19 cellular contexts compared by ENCODE assay signal in genomic region chr4:82748176-82748575, GRCh38. TPM values are rescaled to one million over a fixed set of nuclear protein-coding genes. Genes with fewer than 3 reads are reported as not detected.
DNase-seq lines count a peak whose midpoint lies in the region; ATAC-seq and TF ChIP-seq lines count a peak whose summit lies in the region.
"Had no signal": no experiment of that assay in that cellular context is flagged by ENCODE, and none has a peak within 500 bp of the region (broad histone marks: within the 10 kb centered on the region; RNA-seq: fewer than 3 reads in every experiment).

No MANE protein-coding gene starts in this region.

- no peaks in the 10 kb centered on the region for H3K79me1 ChIP-seq in neuronal stem cell (ENCODE audit: low read depth, low read length)

- H3K9me3 ChIP-seq in neuronal stem cell (replicated peaks in 1 of 2; ENCODE audit: control insufficient read depth in 2 of 2, insufficient read depth in 1 of 2, low read depth in 1 of 2, low read length in 2 of 2) (no peaks in the 10 kb centered on the region), transverse colon (no peaks in the 10 kb centered on the region), OCI-LY7 (ENCODE audit: low read length) (no peaks in the 10 kb centered on the region)
- H3K9me3 ChIP-seq: gastroesophageal sphincter had no signal

- H3K4me3 ChIP-seq in neuronal stem cell (ENCODE audit: low read length in 2 of 2), result no peak overlapping the region
- no peak overlapping the region for H3K4me3 ChIP-seq in transverse colon
- no peak overlapping the region for H3K4me3 ChIP-seq in OCI-LY7 (ENCODE audit: low read depth, low read length, poor library complexity, severe bottlenecking)
- H3K4me3 ChIP-seq: gastroesophageal sphincter had no signal

- no peak for ATAC-seq in GM18858 (IDR thresholded peaks at IDR 0.05; ENCODE audit: unreplicated experiment)
- ATAC-seq: gastroesophageal sphincter had no signal

- H3K27me3 ChIP-seq in neuronal stem cell (ENCODE audit: control insufficient read depth in 3 of 3, insufficient read depth in 3 of 3, low read depth in 1 of 3, low read length in 3 of 3) (no peaks in the 10 kb centered on the region), transverse colon (no peaks in the 10 kb centered on the region)
- H3K27me3 ChIP-seq: gastroesophageal sphincter had no signal

- H3K4me2 ChIP-seq in neuronal stem cell (ENCODE audit: insufficient read depth, low read length, poor library complexity, severe bottlenecking), result no peak overlapping the region
- H3K4me2 ChIP-seq in OCI-LY7 (ENCODE audit: low read length), result no peak overlapping the region

- no peaks in the 10 kb centered on the region for H3K9me2 ChIP-seq in OCI-LY7 (ENCODE audit: insufficient read depth, low read length)

- no peak overlapping the region for H4K91ac ChIP-seq in neuronal stem cell (ENCODE audit: low read depth, low read length, poor library complexity)

- intact Hi-C loops in transverse colon (cut with DNase I; ENCODE audit: low total_unique reads) (no loop called here), OCI-LY7 (cut with micrococcal nuclease; ENCODE audit: unreplicated experiment) (no loop called here)

- no TSS peak for BruUV-seq in OCI-LY7 (replicated peaks; lab: Mats Ljungman, UMichigan)

- no peaks in the 10 kb centered on the region for H3K79me2 ChIP-seq in OCI-LY7 (ENCODE audit: insufficient read depth, low read depth, low read length)

- H3K36me3 ChIP-seq in neuronal stem cell (replicated peaks in 1 of 2; ENCODE audit: control insufficient read depth in 2 of 2, insufficient read depth in 2 of 2, low read length in 2 of 2) (no peaks in the 10 kb centered on the region), transverse colon (no peaks in the 10 kb centered on the region), OCI-LY7 (ENCODE audit: insufficient read depth, low read length) (no peaks in the 10 kb centered on the region)
- H3K36me3 ChIP-seq: gastroesophageal sphincter had no signal

- peak; percentile 26 for DNase-seq in DMS153 treated with DMSO at 0.1 percent for 48 hours (lab: John Stamatoyannopoulos, UW; ENCODE audit: unreplicated experiment)
- peak; percentile 34 for DNase-seq in NCI-H69 (lab: John Stamatoyannopoulos, UW)
- no peak for DNase-seq in epithelial cell of prostate (ENCODE audit: low read depth, low spot score)
- DNase-seq in neuronal stem cell (ENCODE audit: low spot score), result no peak
- no peak for DNase-seq in AG08396 (ENCODE audit: low spot score)
- DNase-seq in transverse colon, result no peak
- no peak for DNase-seq in OCI-LY7 (ENCODE audit: low spot score)
- DNase-seq: activated CD4-positive, alpha-beta T cell treated with anti-CD3 and anti-CD28 coated beads, Interleukin-2, amount 50 U/mL, for 1 hour; activated naive CD8-positive, alpha-beta T cell treated with anti-CD3 and anti-CD28 coated beads for 36 hours; activated T-cell treated with anti-CD3 and anti-CD28 coated beads, Interleukin-2, amount 50 U/mL, for 1 hour; cerebellar nuclear complex; COR-L47; HFFc6; immature natural killer cell; MV-4-11; NCI-H2227 treated with DMSO at 0.1 percent for 48 hours; stimulated activated naive CD4-positive, alpha-beta T cell had no signal

- in situ Hi-C loops in transverse colon (cut with MboI; ENCODE audit: low pct_ligation_motif_present in 1 of 4, low pct_unique_long_range_greater_than_20kb in 1 of 4, low sequenced_read_pairs in 3 of 4), result no loop called here

- no peak overlapping the region for H3K14ac ChIP-seq in neuronal stem cell (ENCODE audit: low read length)

- no peak overlapping the region for H2BK120ac ChIP-seq in neuronal stem cell (ENCODE audit: low read depth, low read length)

- no peak overlapping the region for H3K4ac ChIP-seq in neuronal stem cell (ENCODE audit: low read length)

- H2BK15ac ChIP-seq in neuronal stem cell (ENCODE audit: low read length), result no peak overlapping the region

- H3K9ac ChIP-seq in neuronal stem cell (ENCODE audit: low read depth, low read length, poor library complexity), result no peak overlapping the region

- no peak for TF ChIP-seq POLR2A in transverse colon (IDR thresholded peaks at IDR 0.05)

- no CpG with 5 or more reads among the region's 4 CpGs for WGBS in neuronal stem cell (ENCODE audit: extremely low coverage in 2 of 2, insufficient read length in 2 of 2, insufficient replicate concordance in 1 of 2), 2 donors
- WGBS in transverse colon (ENCODE audit: low coverage in 1 of 2), 2 donors, result 42 to 69% methylated on average over 3 to 4 of the region's 4 CpGs

- no peak overlapping the region for H2BK12ac ChIP-seq in neuronal stem cell (ENCODE audit: low read length)

- H3K4me1 ChIP-seq in neuronal stem cell (ENCODE audit: control insufficient read depth in 2 of 2, insufficient read depth in 1 of 2, low read depth in 1 of 2, low read length in 2 of 2) (peaks cover 14 to 22% of the 10 kb centered on the region in 2 donors), transverse colon (peaks cover 0 to under 1% (median 0%) of the 10 kb centered on the region in 4 donors), OCI-LY7 (ENCODE audit: insufficient read depth, low read length, poor library complexity, severe bottlenecking) (no peaks in the 10 kb centered on the region)

- no peak overlapping the region for H3K23ac ChIP-seq in neuronal stem cell (ENCODE audit: low read depth, low read length, poor library complexity)

- no peaks in the 10 kb centered on the region for H4K20me1 ChIP-seq in OCI-LY7 (ENCODE audit: insufficient read depth, low read length)

- TF ChIP-seq CTCF in transverse colon (IDR thresholded peaks at IDR 0.05), result no peak
- no peak for TF ChIP-seq CTCF in OCI-LY7 (conservative IDR thresholded peaks at IDR 0.05; ENCODE audit: low read length)

- CTCF ChIA-PET in OCI-LY7 (lab: Charles Lee; ENCODE audit: unreplicated experiment), result no interaction called here

- no peak overlapping the region for H2AK5ac ChIP-seq in neuronal stem cell (ENCODE audit: low read depth, low read length)

- H2BK5ac ChIP-seq in neuronal stem cell (ENCODE audit: low read length), result no peak overlapping the region

- H3K27ac ChIP-seq in epithelial cell of prostate, result peak overlapping the region; percentile 46
- H3K27ac ChIP-seq in neuronal stem cell (replicated peaks; ENCODE audit: low read length), result no peak overlapping the region
- no peak overlapping the region for H3K27ac ChIP-seq in transverse colon
- H3K27ac ChIP-seq in OCI-LY7 (ENCODE audit: low read depth, low read length, poor library complexity, severe bottlenecking), result no peak overlapping the region
- H3K27ac ChIP-seq: gastroesophageal sphincter had no signal

- no peak overlapping the region for H3K18ac ChIP-seq in neuronal stem cell (ENCODE audit: low read length)

- no peak overlapping the region for H4K8ac ChIP-seq in neuronal stem cell (ENCODE audit: low read depth, low read length)

- no peak for TF ChIP-seq EP300 in transverse colon (IDR thresholded peaks at IDR 0.05; ENCODE audit: low read depth)

- peak overlapping the region; percentile 38 for H2AFZ ChIP-seq in neuronal stem cell (ENCODE audit: low read length)
- no peak overlapping the region for H2AFZ ChIP-seq in OCI-LY7 (ENCODE audit: low read length)

- POLR2A ChIA-PET in OCI-LY7 (lab: Charles Lee), result no interaction called here

RNA-seq across cellular contexts. Expression of gene SCD5, which starts 50.4 kb away (rescaled TPM):
- 43.1 TPM for polyA plus RNA-seq in neuronal stem cell (2013, experiment 1 of 2)
- 43.1 TPM for polyA plus RNA-seq in neuronal stem cell (2013, experiment 2 of 2)
- total RNA-seq in transverse colon (1 to 10 TPM; 1.5 to 7.5 (median 3.5) TPM), OCI-LY7 (2022) (0.72 and 0.76 TPM in 2 replicates)
- 0.47 and 1.1 TPM in 2 replicates for total RNA-seq in OCI-LY7 (2014; rRNA removed; shearing (Covaris generic))

Comparison
In these comparisons a context has a peak if more than half of its experiments do, and no peak if none do; other contexts are left out.
1. DNase-seq: peak in DMS153 treated with DMSO at 0.1 percent for 48 hours (single experiment) and NCI-H69 (single experiment); none in epithelial cell of prostate (single experiment), neuronal stem cell (single experiment), AG08396 (single experiment), transverse colon (single experiment) and OCI-LY7 (single experiment).